ENCODE assay signal across 26 cellular contexts in the genomic region with DNA sequence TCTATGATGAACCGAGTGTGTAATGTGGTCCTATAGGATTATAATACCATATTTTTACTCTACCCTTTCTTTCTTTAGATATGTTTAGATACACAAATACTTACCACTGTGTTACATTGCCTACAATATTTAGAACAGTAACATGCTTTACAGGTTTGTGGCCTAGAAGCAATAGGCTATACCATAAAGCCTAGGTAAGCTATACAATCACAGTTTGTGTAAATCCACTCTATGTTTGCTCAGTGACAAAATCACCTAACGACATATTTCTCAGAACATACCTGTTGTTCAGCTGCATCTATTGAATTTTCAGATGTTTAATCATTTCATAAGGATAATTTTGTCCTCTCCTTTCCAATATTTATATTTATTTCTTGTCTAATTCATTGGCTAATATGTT. TPM values are rescaled to one million over a fixed set of nuclear protein-coding genes. Genes with fewer than 3 reads are reported as not detected.
"Had no signal": no experiment of that assay in that cellular context is flagged by ENCODE, and none has a peak within 500 bp of the region (broad histone marks: within the 10 kb centered on the region; RNA-seq: fewer than 3 reads in every experiment).

No MANE protein-coding gene starts in this region.

- H2AFZ ChIP-seq: PC-9 had no signal

- FAIRE-seq: RCC 7860 had no signal

- H3K4me2 ChIP-seq: PC-9 had no signal

- H3K9me3 ChIP-seq: MG63, SJSA1 had no signal

- H3K4me1 ChIP-seq: SJSA1 had no signal

- H3K27me3 ChIP-seq: MG63, SJSA1 had no signal

- H3K4me3 ChIP-seq: MG63, PC-9, SJSA1, SK-N-MC had no signal

- H3K27ac ChIP-seq: SJSA1, SK-N-MC had no signal

- DNase-seq: IMR-90, Karpas-422, KG1, MG63, NCI-H1092, NCI-H1105 treated with DMSO at 0.1 percent for 48 hours, NCI-H1417 treated with DMSO at 0.1 percent for 48 hours, NCI-H146, NCI-H1694 treated with DMSO at 0.1 percent for 48 hours, NCI-H1930, NCI-H2081 treated with DMSO at 0.1 percent for 48 hours, NCI-H2171, NCI-H226, NCI-H446, NCI-H510A, NCI-H524 treated with DMSO at 0.1 percent for 48 hours, NCI-H69, NCI-H774, PC-9, Right ventricle myocardium superior, RPMI8226, SIG-M5 had no signal

RNA-seq across cellular contexts. Expression of gene SOCS6, which starts 25.5 kb away (rescaled TPM):
- total RNA-seq: OCI-LY7 had no signal
